8 cellular contexts compared by ENCODE assay signal in the genomic region with DNA sequence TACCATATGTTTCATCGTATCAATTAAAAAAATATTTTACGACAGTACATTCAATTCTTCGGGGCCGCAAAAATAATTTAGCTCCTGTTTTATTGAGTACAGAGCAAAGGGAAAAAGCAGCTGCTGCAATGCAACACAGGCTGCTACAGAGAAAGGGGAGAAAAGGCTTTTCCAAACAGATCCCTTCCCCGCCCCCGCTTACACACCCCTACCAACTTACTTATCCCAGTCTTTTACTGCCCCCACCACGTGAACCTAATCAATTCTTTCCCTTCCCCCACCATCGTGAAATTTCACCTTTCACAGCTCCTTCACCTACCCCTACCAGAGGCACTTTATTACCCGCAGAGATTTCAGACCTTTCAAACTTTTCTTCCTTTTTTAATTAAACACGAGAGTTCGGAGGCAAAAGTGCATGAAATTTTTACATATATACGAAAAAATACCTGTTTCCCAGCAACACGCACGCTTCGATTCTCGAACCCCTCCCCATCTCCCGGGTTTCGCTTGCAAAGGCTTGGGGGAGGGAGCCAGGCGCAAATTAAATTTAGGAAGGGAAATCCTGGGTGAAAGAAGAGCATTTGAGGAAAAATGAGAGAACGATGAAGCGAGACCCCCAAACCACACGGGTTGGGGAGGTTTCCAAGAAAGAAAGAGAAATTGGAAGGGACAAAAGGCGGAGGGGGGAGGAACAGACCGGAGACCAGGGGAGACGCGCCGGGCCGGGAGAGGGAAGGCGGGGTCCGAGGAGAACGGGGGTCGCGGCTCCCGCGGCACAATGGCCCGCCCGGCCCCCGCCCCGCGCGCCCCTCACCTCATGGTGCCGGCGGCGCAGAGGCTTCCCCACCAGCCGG. TPM values are rescaled to one million over a fixed set of nuclear protein-coding genes. Genes with fewer than 3 reads are reported as not detected.
DNase-seq lines count a peak whose midpoint lies in the region; ATAC-seq and TF ChIP-seq lines count a peak whose summit lies in the region.

No MANE protein-coding gene starts in this region.

- no peak for TF ChIP-seq CTCF in ascending aorta (IDR thresholded peaks at IDR 0.05)

- peak overlapping the region; percentile 99 to 100 for H3K27ac ChIP-seq in ascending aorta
- peak overlapping the region; percentile 86 for H3K27ac ChIP-seq in iPS-20b (ENCODE audit: low read length)
- peak overlapping the region; percentile 66 to 98 (median 93) for H3K27ac ChIP-seq in skin epidermis

- H3K9me3 ChIP-seq in ascending aorta (no peaks in the 10 kb centered on the region), iPS-20b (ENCODE audit: insufficient read depth, low read depth, low read length) (no peaks in the 10 kb centered on the region)

- no peaks in the 10 kb centered on the region for H3K27me3 ChIP-seq in ascending aorta
- H3K27me3 ChIP-seq in iPS-20b (ENCODE audit: insufficient read depth, low read length) = no peaks in the 10 kb centered on the region

- ATAC-seq in GM19397 (IDR thresholded peaks at IDR 0.05; ENCODE audit: unreplicated experiment) = no peak

- DNase-seq in NCI-H2107 treated with DMSO at 0.1 percent for 48 hours (lab: John Stamatoyannopoulos, UW; ENCODE audit: unreplicated experiment) = peak; percentile 81
- DNase-seq in NCI-H2107 (lab: John Stamatoyannopoulos, UW) = no peak
- DNase-seq in NCI-H2029 treated with DMSO at 0.1 percent for 48 hours (lab: John Stamatoyannopoulos, UW) = peak; percentile 33
- DNase-seq in ascending aorta (ENCODE audit: low spot score in 2 of 2) = peak in 1 of 2 donors; percentile 65
- DNase-seq in NCI-H2196 treated with DMSO at 0.1 percent for 48 hours (lab: John Stamatoyannopoulos, UW; ENCODE audit: unreplicated experiment) = no peak

- H3K36me3 ChIP-seq in ascending aorta = no peaks in the 10 kb centered on the region
- peaks cover 8% of the 10 kb centered on the region; the same call in 1 of the 2 replicates for H3K36me3 ChIP-seq in iPS-20b (ENCODE audit: insufficient read depth, low read depth, low read length)

- intact Hi-C loops in ascending aorta (cut with DNase I) = loop anchor here (2.0 to 10.0 kb wide), 5 partner anchors 45 to 273 kb away; partner anchors contain the start of gene PYCR2

- H3K4me3 ChIP-seq in ascending aorta (peak overlapping the region; percentile 58 to 79), iPS-20b (ENCODE audit: low read length) (peak overlapping the region; percentile 87), skin epidermis (peak overlapping the region; percentile 72 to 91 (median 86))

- H3K4me1 ChIP-seq in ascending aorta (peaks cover 0 to 34% of the 10 kb centered on the region in 2 donors), iPS-20b (ENCODE audit: insufficient read depth, low read length) (peaks cover 23% of the 10 kb centered on the region)

- H3K9ac ChIP-seq in iPS-20b (ENCODE audit: low read depth, low read length) = peak overlapping the region; percentile 94

RNA-seq across cellular contexts. Expression of gene ENAH, which starts 0.8 kb away (rescaled TPM):
- 103 TPM for total RNA-seq in ascending aorta

Comparison
In these comparisons a context has a peak if more than half of its experiments do, and no peak if none do; other contexts are left out.
1. DNase-seq: peak in NCI-H2107 treated with DMSO at 0.1 percent for 48 hours (single experiment) and NCI-H2029 treated with DMSO at 0.1 percent for 48 hours (single experiment); none in NCI-H2107 (single experiment) and NCI-H2196 treated with DMSO at 0.1 percent for 48 hours (single experiment).
2. Peak in every context shown above with its lines, with median percentiles within 50 percentile points of each other: H3K27ac ChIP-seq and H3K4me3 ChIP-seq.